Comparison of ENCODE assay signal across 37 cellular contexts in the genomic region with DNA sequence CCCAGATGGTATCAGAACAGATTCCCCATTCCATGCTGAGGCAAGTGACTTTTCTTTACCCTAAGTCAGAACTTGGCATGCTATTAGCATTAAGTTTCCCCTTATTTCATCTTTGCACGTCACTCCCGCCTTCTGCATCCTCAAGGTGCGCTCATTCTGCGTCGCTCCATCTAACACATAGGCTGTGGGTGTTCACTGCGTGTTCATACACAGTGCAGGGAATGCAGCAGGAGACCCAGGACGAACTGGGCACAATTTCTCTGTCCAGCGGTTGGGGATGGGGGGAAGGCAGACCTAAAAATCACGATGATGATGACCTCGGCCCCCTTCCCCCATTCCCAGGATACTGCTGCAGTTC. TPM values are rescaled to one million over a fixed set of nuclear protein-coding genes. Genes with fewer than 3 reads are reported as not detected.
"Had no signal": no experiment of that assay in that cellular context is flagged by ENCODE, and none has a peak within 500 bp of the region (broad histone marks: within the 10 kb centered on the region; RNA-seq: fewer than 3 reads in every experiment).

No MANE protein-coding gene starts in this region.

- H3K27ac Mint-ChIP-seq: activated B cell treated with CpG ODN at 0.5 μM for 24 hours; activated CD4-positive, alpha-beta memory T cell treated with anti-CD3 and anti-CD28 coated beads for 36 hours; activated CD4-positive, alpha-beta T cell treated with anti-CD3 and anti-CD28 coated beads, Interleukin-2, amount 10 ng/mL, durations not matched to agents 24 days and 14 days; activated CD8-positive, alpha-beta T cell treated with anti-CD3 and anti-CD28 coated beads for 36 hours; activated naive CD4-positive, alpha-beta T cell treated with anti-CD3 and anti-CD28 coated beads for 36 hours; activated naive CD4-positive, alpha-beta T cell treated with anti-CD3 and anti-CD28 coated beads, Interleukin-2, amount 50 U/mL, for 72 hours; activated naive CD8-positive, alpha-beta T cell treated with anti-CD3 and anti-CD28 coated beads for 36 hours; activated T-cell treated with anti-CD3 and anti-CD28 coated beads, Interleukin-2, amount 50 U/mL, for 72 hours; activated T-helper 1 cell treated with anti-CD3 and anti-CD28 coated beads, Interleukin-12 subunit alpha, Interleukin-12 subunit beta, Interleukin-2, Interleukin-4 antibody, amounts not matched to agents 30 ng/mL and 10 ng/mL and 1 ng/mL, durations not matched to agents 14 hours and 24 hours and 36 hours; T-helper 1 cell treated with Interleukin-12 subunit alpha and Interleukin-12 subunit beta and Interleukin-4 antibody, amounts not matched to agents 30 μg/mL and 1 μg/mL, for 36 hours; T-helper 2 cell treated with Interferon-gamma antibody and Interleukin-4, amounts not matched to agents 5 μg/mL and 100 μg/mL, for 36 hours had no signal

- H3K4me3 Mint-ChIP-seq: activated B cell treated with CpG ODN at 0.5 μM for 24 hours; activated CD4-positive, alpha-beta memory T cell treated with anti-CD3 and anti-CD28 coated beads for 36 hours; activated CD4-positive, alpha-beta T cell treated with anti-CD3 and anti-CD28 coated beads, Interleukin-2, amount 10 ng/mL, durations not matched to agents 24 days and 14 days; activated CD8-positive, alpha-beta T cell treated with anti-CD3 and anti-CD28 coated beads for 36 hours; activated naive CD4-positive, alpha-beta T cell treated with anti-CD3 and anti-CD28 coated beads for 36 hours; activated naive CD8-positive, alpha-beta T cell treated with anti-CD3 and anti-CD28 coated beads for 36 hours; activated T-cell treated with anti-CD3 and anti-CD28 coated beads, Interleukin-2, amount 50 U/mL, for 4 hours; activated T-cell treated with anti-CD3 and anti-CD28 coated beads, Interleukin-2, amount 50 U/mL, for 72 hours; activated T-helper 1 cell treated with anti-CD3 and anti-CD28 coated beads, Interleukin-12 subunit alpha, Interleukin-12 subunit beta, Interleukin-2, Interleukin-4 antibody, amounts not matched to agents 30 ng/mL and 10 ng/mL and 1 ng/mL, durations not matched to agents 14 hours and 24 hours and 36 hours; activated T-helper 17 cell treated with anti-CD3 and anti-CD28 coated beads, Interleukin-2, amount 50 U/mL, for 72 hours; T-helper 1 cell treated with Interleukin-12 subunit alpha and Interleukin-12 subunit beta and Interleukin-4 antibody, amounts not matched to agents 30 μg/mL and 1 μg/mL, for 36 hours; T-helper 2 cell treated with Interferon-gamma antibody and Interleukin-4, amounts not matched to agents 5 μg/mL and 100 μg/mL, for 36 hours had no signal

- H3K4me1 ChIP-seq: adrenal gland had no signal

- H3K27ac ChIP-seq: adrenal gland, body of pancreas, brain microvascular endothelial cell, breast epithelium, VCaP had no signal

- H3K27me3 Mint-ChIP-seq: activated B cell treated with CpG ODN at 0.5 μM for 24 hours; activated CD4-positive, alpha-beta memory T cell treated with anti-CD3 and anti-CD28 coated beads for 36 hours; activated CD4-positive, alpha-beta T cell treated with anti-CD3 and anti-CD28 coated beads, Interleukin-2, amount 10 ng/mL, durations not matched to agents 24 days and 14 days; activated CD8-positive, alpha-beta T cell treated with anti-CD3 and anti-CD28 coated beads for 36 hours; activated naive CD8-positive, alpha-beta T cell treated with anti-CD3 and anti-CD28 coated beads for 36 hours had no signal

- H3K27me3 ChIP-seq: body of pancreas had no signal

- H3K4me3 ChIP-seq: adrenal gland, body of pancreas, breast epithelium had no signal

- H3K36me3 ChIP-seq: adrenal gland, brain microvascular endothelial cell, breast epithelium had no signal

- ATAC-seq: activated CD8-positive, alpha-beta T cell treated with anti-CD3 and anti-CD28 coated beads for 36 hours; activated naive CD4-positive, alpha-beta T cell treated with anti-CD3 and anti-CD28 coated beads, Interleukin-2, amount 50 U/mL, for 72 hours; activated T-cell treated with anti-CD3 and anti-CD28 coated beads, Interleukin-2, amount 50 U/mL, for 4 hours; activated T-cell treated with anti-CD3 and anti-CD28 coated beads, Interleukin-2, amount 50 U/mL, for 72 hours; activated T-helper 17 cell treated with anti-CD3 and anti-CD28 coated beads, Interleukin-2, amount 50 U/mL, for 72 hours; body of pancreas had no signal

- H3K4me1 Mint-ChIP-seq: activated B cell treated with CpG ODN at 0.5 μM for 24 hours; activated CD4-positive, alpha-beta T cell treated with anti-CD3 and anti-CD28 coated beads, Interleukin-2, amount 10 ng/mL, durations not matched to agents 24 days and 14 days; activated naive CD8-positive, alpha-beta T cell treated with anti-CD3 and anti-CD28 coated beads for 36 hours; activated T-helper 17 cell treated with anti-CD3 and anti-CD28 coated beads, Interleukin-2, amount 50 U/mL, for 72 hours had no signal

- DNase-seq: activated B cell treated with CpG ODN at 0.5 μM for 24 hours; activated CD4-positive, alpha-beta memory T cell treated with anti-CD3 and anti-CD28 coated beads for 36 hours; activated CD4-positive, alpha-beta T cell treated with anti-CD3 and anti-CD28 coated beads for 4 hours; activated CD4-positive, alpha-beta T cell treated with anti-CD3 and anti-CD28 coated beads, Interleukin-2, amount 10 ng/mL, durations not matched to agents 24 days and 14 days; activated CD4-positive, alpha-beta T cell treated with anti-CD3 and anti-CD28 coated beads, Interleukin-2, amount 50 U/mL, for 1 hour; activated CD4-positive, alpha-beta T cell treated with anti-CD3 and anti-CD28 coated beads, Interleukin-2, amount 50 U/mL, for 4 hours; activated CD4-positive, CD25-positive, alpha-beta regulatory T cell treated with anti-CD3 and anti-CD28 coated beads, Interleukin-2, amount 50 U/mL, for 72 hours; activated CD8-positive, alpha-beta memory T cell treated with anti-CD3 and anti-CD28 coated beads, Interleukin-2, amount 50 U/mL, for 4 hours; activated CD8-positive, alpha-beta T cell treated with anti-CD3 and anti-CD28 coated beads for 36 hours; activated effector memory CD4-positive, alpha-beta T cell treated with anti-CD3 and anti-CD28 coated beads, Interleukin-2, amount 50 U/mL, for 16 hours; activated gamma-delta T cell treated with Interleukin-2 at 50 U/mL for 16 hours; activated naive CD4-positive, alpha-beta T cell; activated naive CD4-positive, alpha-beta T cell treated with anti-CD3 and anti-CD28 coated beads for 36 hours; activated naive CD4-positive, alpha-beta T cell treated with anti-CD3 and anti-CD28 coated beads, Interleukin-2, amount 50 U/mL, for 16 hours; activated naive CD8-positive, alpha-beta T cell treated with anti-CD3 and anti-CD28 coated beads for 36 hours; activated T-cell treated with anti-CD3 and anti-CD28 coated beads for 4 hours; activated T-cell treated with anti-CD3 and anti-CD28 coated beads, Interleukin-2, amount 50 U/mL, for 1 hour; activated T-cell treated with anti-CD3 and anti-CD28 coated beads, Interleukin-2, amount 50 U/mL, for 4 hours; activated T-cell treated with anti-CD3 and anti-CD28 coated beads, Interleukin-2, amount 50 U/mL, for 72 hours; adrenal gland; amniotic stem cell; aorta; body of pancreas; brain microvascular endothelial cell; SW 1271; T-helper 1 cell; T-helper 2 cell; T-helper 9 cell had no signal

- H3K9me3 Mint-ChIP-seq: activated B cell treated with CpG ODN at 0.5 μM for 24 hours; activated CD4-positive, alpha-beta memory T cell treated with anti-CD3 and anti-CD28 coated beads for 36 hours; activated CD4-positive, alpha-beta T cell treated with anti-CD3 and anti-CD28 coated beads, Interleukin-2, amount 10 ng/mL, durations not matched to agents 24 days and 14 days; activated CD8-positive, alpha-beta T cell treated with anti-CD3 and anti-CD28 coated beads for 36 hours; activated naive CD4-positive, alpha-beta T cell treated with anti-CD3 and anti-CD28 coated beads for 36 hours; activated naive CD4-positive, alpha-beta T cell treated with anti-CD3 and anti-CD28 coated beads, Interleukin-2, amount 50 U/mL, for 72 hours; activated naive CD8-positive, alpha-beta T cell treated with anti-CD3 and anti-CD28 coated beads for 36 hours; activated T-cell treated with anti-CD3 and anti-CD28 coated beads, Interleukin-2, amount 50 U/mL, for 4 hours; activated T-cell treated with anti-CD3 and anti-CD28 coated beads, Interleukin-2, amount 50 U/mL, for 72 hours; activated T-helper 1 cell treated with anti-CD3 and anti-CD28 coated beads, Interleukin-12 subunit alpha, Interleukin-12 subunit beta, Interleukin-2, Interleukin-4 antibody, amounts not matched to agents 30 ng/mL and 10 ng/mL and 1 ng/mL, durations not matched to agents 14 hours and 24 hours and 36 hours; activated T-helper 17 cell treated with anti-CD3 and anti-CD28 coated beads, Interleukin-2, amount 50 U/mL, for 72 hours; T-helper 1 cell treated with Interleukin-12 subunit alpha and Interleukin-12 subunit beta and Interleukin-4 antibody, amounts not matched to agents 30 μg/mL and 1 μg/mL, for 36 hours; T-helper 2 cell treated with Interferon-gamma antibody and Interleukin-4, amounts not matched to agents 5 μg/mL and 100 μg/mL, for 36 hours had no signal

- H3K36me3 Mint-ChIP-seq: activated CD4-positive, alpha-beta memory T cell treated with anti-CD3 and anti-CD28 coated beads for 36 hours; activated naive CD4-positive, alpha-beta T cell treated with anti-CD3 and anti-CD28 coated beads, Interleukin-2, amount 50 U/mL, for 72 hours; activated naive CD8-positive, alpha-beta T cell treated with anti-CD3 and anti-CD28 coated beads for 36 hours had no signal

- H3K9me3 ChIP-seq: adrenal gland, body of pancreas, breast epithelium had no signal

RNA-seq across cellular contexts. Expression of a gene that starts 19.7 kb away (rescaled TPM):
- total RNA-seq: activated B cell treated with CpG ODN at 0.5 μM for 24 hours; activated CD4-positive, alpha-beta memory T cell treated with anti-CD3 and anti-CD28 coated beads for 36 hours; activated CD4-positive, alpha-beta T cell treated with anti-CD3 and anti-CD28 coated beads, Interleukin-2, amount 10 ng/mL, durations not matched to agents 24 days and 14 days; activated CD8-positive, alpha-beta memory T cell treated with anti-CD3 and anti-CD28 coated beads for 36 hours; activated CD8-positive, alpha-beta T cell treated with anti-CD3 and anti-CD28 coated beads for 36 hours; activated naive CD4-positive, alpha-beta T cell treated with anti-CD3 and anti-CD28 coated beads for 36 hours; activated naive CD4-positive, alpha-beta T cell treated with anti-CD3 and anti-CD28 coated beads, Interleukin-2, amount 50 U/mL, for 72 hours; activated naive CD8-positive, alpha-beta T cell treated with anti-CD3 and anti-CD28 coated beads for 36 hours; activated T-cell treated with anti-CD3 and anti-CD28 coated beads, Interleukin-2, amount 50 U/mL, for 4 hours; activated T-cell treated with anti-CD3 and anti-CD28 coated beads, Interleukin-2, amount 50 U/mL, for 72 hours; activated T-helper 1 cell treated with anti-CD3 and anti-CD28 coated beads, Interleukin-12 subunit alpha, Interleukin-12 subunit beta, Interleukin-2, Interleukin-4 antibody, amounts not matched to agents 30 ng/mL and 10 ng/mL and 1 ng/mL, durations not matched to agents 14 hours and 24 hours and 36 hours; activated T-helper 17 cell treated with anti-CD3 and anti-CD28 coated beads, Interleukin-2, amount 50 U/mL, for 72 hours; astrocyte; body of pancreas had no signal
- polyA plus RNA-seq: aorta had no signal

RNA-seq across cellular contexts. Expression of a gene that starts 45.7 kb away (rescaled TPM):
- total RNA-seq: activated B cell treated with CpG ODN at 0.5 μM for 24 hours had no signal
